1 cellular context compared by ENCODE assay signal in genomic region chr10:124670849-124671248, GRCh38.
TF ChIP-seq lines count a peak whose summit lies in the region.

No MANE protein-coding gene starts in this region.

TF ChIP-seq in SK-N-SH, 30 proteins besides CTCF, POLR2A, EP300 and RAD21 (continued from another document):
- TF ChIP-seq USF1 (IDR thresholded peaks at IDR 0.05; ENCODE audit: borderline replicate concordance, low read depth) (no peak), MAX (IDR thresholded peaks at IDR 0.05; ENCODE audit: low read depth) (no peak), ZBTB33 (IDR thresholded peaks at IDR 0.05; ENCODE audit: borderline replicate concordance, low read depth) (no peak), MEF2A (IDR thresholded peaks at IDR 0.05; ENCODE audit: borderline replicate concordance, low read depth) (no peak)
